Comparison of ENCODE assay signal across 1 cellular context in genomic region chr1:172756029-172756428, GRCh38.
TF ChIP-seq lines count a peak whose summit lies in the region.

No MANE protein-coding gene starts in this region.

TF ChIP-seq in GM12878, 131 proteins besides CTCF, POLR2A, EP300 and RAD21:
- no peak for TF ChIP-seq CHD1 (IDR thresholded peaks at IDR 0.05; ENCODE audit: low read depth, low read length)
- no peak for TF ChIP-seq YY1 (IDR thresholded peaks at IDR 0.05; ENCODE audit: low read depth, low read length)
- TF ChIP-seq JUNB (IDR thresholded peaks at IDR 0.05), result peak; percentile 40
- TF ChIP-seq RUNX3 (IDR thresholded peaks at IDR 0.05; ENCODE audit: low read length), result peak; percentile 57
- TF ChIP-seq NR2C2 (IDR thresholded peaks at IDR 0.05; ENCODE audit: borderline replicate concordance, control insufficient read depth, insufficient read length, low read depth), result no peak
- no peak for TF ChIP-seq KDM1A (IDR thresholded peaks at IDR 0.05; ENCODE audit: borderline replicate concordance)
- no peak for TF ChIP-seq IKZF2 (IDR thresholded peaks at IDR 0.05)
- no peak for TF ChIP-seq SMC3 (IDR thresholded peaks at IDR 0.05; ENCODE audit: borderline replicate concordance, low read length)
- TF ChIP-seq SMAD5 (IDR thresholded peaks at IDR 0.05; ENCODE audit: low read depth), result no peak
- no peak for TF ChIP-seq GABPA (IDR thresholded peaks at IDR 0.05; ENCODE audit: low read depth)
- TF ChIP-seq NFXL1 (IDR thresholded peaks at IDR 0.05; ENCODE audit: borderline replicate concordance), result no peak
- TF ChIP-seq TAF1 (IDR thresholded peaks at IDR 0.05; ENCODE audit: borderline replicate concordance, low read depth, low read length), result no peak
